ENCODE assay signal across 6 cellular contexts in the genomic region with DNA sequence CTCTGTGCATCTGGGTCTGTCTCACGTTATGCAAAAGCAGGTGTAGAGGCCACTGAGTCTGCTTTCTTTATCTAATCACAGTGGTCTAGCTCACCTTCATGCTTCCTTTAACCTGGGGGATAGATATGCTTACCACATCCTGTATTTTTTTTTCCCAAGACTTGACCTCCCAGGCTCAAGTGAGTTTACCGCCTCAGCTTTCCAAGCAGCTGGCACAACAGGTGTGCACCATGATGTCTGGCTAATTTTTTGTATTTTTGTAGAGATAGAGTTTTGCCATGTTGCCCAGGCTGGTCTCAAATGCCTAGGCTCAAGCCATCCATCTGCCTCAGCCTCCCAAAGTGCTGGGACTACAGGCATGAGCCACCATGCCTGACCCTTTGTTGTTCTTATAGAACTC.
"Had no signal": no experiment of that assay in that cellular context is flagged by ENCODE, and none has a peak within 500 bp of the region (broad histone marks: within the 10 kb centered on the region; RNA-seq: fewer than 3 reads in every experiment).

No MANE protein-coding gene starts in this region.

- H3K4me3 ChIP-seq: GM23338 had no signal

- DNase-seq: H9, HCEC 1CT, IMR-90, KBM-7 had no signal

- H3K27ac ChIP-seq: KMS-11 had no signal
